22 cellular contexts compared by ENCODE assay signal in the genomic region with DNA sequence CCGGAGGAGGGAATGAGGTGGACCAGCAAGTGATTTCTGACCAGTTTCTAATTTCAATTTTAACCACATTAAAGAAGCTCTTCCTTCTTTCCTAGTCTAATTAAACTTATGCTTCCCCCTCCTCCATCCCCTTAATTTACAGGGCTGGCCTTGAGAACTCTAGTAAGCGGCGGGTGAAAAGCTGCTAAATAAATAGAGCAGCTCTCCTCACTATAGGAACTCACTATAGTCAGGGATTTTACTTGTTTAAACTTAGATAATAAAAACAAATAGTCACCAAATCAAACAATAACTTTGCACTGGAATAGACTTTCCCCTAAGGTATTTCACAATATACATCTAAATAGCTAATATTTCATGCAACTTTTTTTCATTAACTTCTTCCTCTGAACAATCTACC.
"Had no signal": no experiment of that assay in that cellular context is flagged by ENCODE, and none has a peak within 500 bp of the region (broad histone marks: within the 10 kb centered on the region; RNA-seq: fewer than 3 reads in every experiment).

No MANE protein-coding gene starts in this region.

- H3K27ac ChIP-seq: KMS-11, SJCRH30 had no signal

- H3K4me3 ChIP-seq: K562, MG63, SJCRH30 had no signal

- DNase-seq: Kasumi-1, MG63, NCI-H1092, NCI-H1105 treated with DMSO at 0.1 percent for 48 hours, NCI-H1417 treated with DMSO at 0.1 percent for 48 hours, NCI-H146, NCI-H1694 treated with DMSO at 0.1 percent for 48 hours, NCI-H1930, NCI-H2081, NCI-H2107, NCI-H226, NCI-H446, NCI-H510A, NCI-H524 treated with DMSO at 0.1 percent for 48 hours, NCI-H774, SHP77 treated with DMSO at 0.1 percent for 48 hours, SJCRH30 had no signal

- H3K4me1 ChIP-seq: SJCRH30 had no signal

- H3K4me2 ChIP-seq: KMS-11 had no signal

- H3K9me3 ChIP-seq: MG63, SJCRH30 had no signal

- H3K36me3 ChIP-seq: MG63, SJCRH30 had no signal

- H3K9ac ChIP-seq: KMS-11 had no signal

- FAIRE-seq: K562 had no signal

- H3K27me3 ChIP-seq: MG63, SJCRH30 had no signal

- ATAC-seq: K562, Panc1, Right ventricle myocardium inferior, SK-N-SH treated with all-trans-retinoic acid at 6 μM for 48 hours had no signal
